2 cellular contexts compared by ENCODE assay signal in the genomic region with DNA sequence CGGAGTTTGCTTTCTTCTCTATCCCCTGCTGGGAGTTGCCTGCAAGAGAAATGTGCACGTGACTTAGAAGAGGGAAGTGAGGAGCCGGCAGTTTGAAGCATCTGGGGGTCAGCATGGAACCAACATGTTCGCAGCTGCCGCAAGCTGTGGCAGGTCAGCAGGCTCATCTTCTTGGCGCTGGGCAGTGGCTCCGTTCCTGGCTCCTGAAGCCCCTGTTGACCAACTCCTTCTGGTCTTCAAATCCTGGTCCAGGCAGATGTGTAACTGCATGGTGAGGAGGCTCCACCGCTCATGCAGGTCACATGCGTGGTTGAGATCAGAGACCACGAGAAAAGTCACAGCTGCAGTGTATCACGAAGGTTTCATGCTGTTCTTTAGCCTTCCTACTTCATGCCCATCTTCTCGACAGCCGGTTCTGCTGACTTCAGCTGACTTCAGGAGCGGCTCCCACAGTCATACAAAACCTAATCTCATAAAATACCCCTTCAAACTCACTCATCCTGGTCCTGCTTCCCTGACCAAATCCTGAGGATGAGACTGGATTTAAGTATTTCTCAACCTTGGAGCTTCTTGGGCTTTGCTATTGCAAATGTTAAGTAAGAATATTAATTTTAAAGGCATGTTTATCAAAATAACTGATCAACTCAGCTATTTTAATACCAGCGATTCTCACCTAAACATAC.
TF ChIP-seq lines count a peak whose summit lies in the region.

No MANE protein-coding gene starts in this region.

TF ChIP-seq in GM12878, 131 proteins besides CTCF, POLR2A, EP300 and RAD21:
- TF ChIP-seq NFXL1 (IDR thresholded peaks at IDR 0.05; ENCODE audit: borderline replicate concordance) (peak; percentile 38; the same call in 1 of the 2 replicates), BHLHE40 (IDR thresholded peaks at IDR 0.05; ENCODE audit: borderline replicate concordance in 1 of 2, low read depth in 2 of 2, low read length in 1 of 2) (0 out of 4 replicates have a peak, but pooled peaks of 1 of the 2 experiments have one; percentile 18), BRCA1 (IDR thresholded peaks at IDR 0.05; ENCODE audit: low read depth, low read length) (no peak)

TF ChIP-seq in liver, 16 proteins besides CTCF, POLR2A, EP300 and RAD21:
- TF ChIP-seq FOXA2 (IDR thresholded peaks at IDR 0.05) (no peak), NR2F2 (IDR thresholded peaks at IDR 0.05) (no peak)
